In genomic region chr7:130151591-130152269, GRCh38 we compare ENCODE assay signal across 1 cellular context.
TF ChIP-seq lines count a peak whose summit lies in the region.

No MANE protein-coding gene starts in this region.

TF ChIP-seq in HepG2, 621 proteins besides CTCF, POLR2A, EP300 and RAD21:
- TF ChIP-seq CEBPG (CRISPR knock-in tag; IDR thresholded peaks at IDR 0.05) = peak; percentile 68
- TF ChIP-seq ZNF646 (CRISPR knock-in tag; IDR thresholded peaks at IDR 0.05) = peak; percentile 96
- TF ChIP-seq CEBPB (IDR thresholded peaks at IDR 0.05; ENCODE audit: borderline replicate concordance, low read depth, low read length) = peak; percentile 92
- TF ChIP-seq SMAD3 (CRISPR knock-in tag; IDR thresholded peaks at IDR 0.05) = no peak
TF ChIP-seq in HepG2: peak in this region for 3.
